Comparison of ENCODE assay signal across 8 cellular contexts in the genomic region with DNA sequence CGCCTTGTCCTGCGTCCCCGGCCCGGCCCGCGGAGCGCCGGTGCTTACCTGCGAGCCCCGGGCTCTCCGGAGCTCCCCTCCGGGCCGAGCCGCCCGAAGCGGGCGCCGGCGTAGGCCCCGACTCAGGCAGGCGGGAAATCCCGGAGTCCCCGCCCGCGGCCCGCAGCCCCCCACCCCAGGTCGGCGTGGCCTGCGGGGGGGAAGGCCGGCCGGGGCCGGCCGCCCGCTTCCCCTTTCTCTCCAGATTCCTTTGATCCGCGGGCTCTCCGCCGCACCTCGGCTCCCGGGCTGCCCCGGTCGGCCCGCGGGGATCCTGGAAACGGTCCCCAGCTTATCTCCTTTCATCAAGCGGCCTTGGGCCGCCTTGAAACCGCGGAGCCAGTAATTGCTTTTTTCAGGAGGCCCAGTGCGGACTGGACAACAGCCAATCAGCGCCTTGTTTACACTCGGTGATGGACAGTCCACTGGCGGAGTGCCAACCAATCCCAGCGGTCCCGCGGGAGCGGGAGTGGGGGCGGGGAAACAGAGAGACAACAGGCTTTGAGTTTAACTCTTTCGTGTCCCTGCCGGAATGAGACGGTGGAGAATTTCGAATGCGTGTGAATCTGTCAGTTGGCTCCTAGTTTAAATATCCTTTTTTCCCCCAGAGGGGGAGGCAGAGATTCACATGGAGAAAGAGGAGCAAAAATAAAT. TPM values are rescaled to one million over a fixed set of nuclear protein-coding genes. Genes with fewer than 3 reads are reported as not detected.
A peak's percentile ranks its signal among the peaks of the same experiment; 100 is the strongest.
DNase-seq lines count a peak whose midpoint lies in the region; ATAC-seq and TF ChIP-seq lines count a peak whose summit lies in the region.

No MANE protein-coding gene starts in this region.

- CTCF ChIA-PET in AG04450 (lab: Charles Lee), result interaction anchor here (0.7 kb wide), 1 partner anchor 91 kb away, joined by 6 read pairs; no protein-coding TSS in a partner anchor

- H3K4me3 Mint-ChIP-seq in effector memory CD8-positive, alpha-beta T cell, result peak overlapping the region; percentile 41 to 73

- peaks cover 55 to 69% of the 10 kb centered on the region in 2 donors for H3K27me3 Mint-ChIP-seq in effector memory CD8-positive, alpha-beta T cell

- POLR2A ChIA-PET in AG04450 (lab: Yijun Ruan, JAX), result interaction anchor here (0.6 to 2.1 kb wide), 6 partner anchors 10 to 375 kb away, joined by 3 to 13 read pairs (median 4); partner anchors contain the start of gene SLC38A10

- intact Hi-C loops in lower leg skin (cut with DNase I; ENCODE audit: low total_unique reads), result no loop called here

- peak; percentile 53 for ATAC-seq in GM19467 (IDR thresholded peaks at IDR 0.05; ENCODE audit: unreplicated experiment)
- peak; percentile 24 for ATAC-seq in effector memory CD8-positive, alpha-beta T cell (replicated peaks)
- ATAC-seq in GM21723 (IDR thresholded peaks at IDR 0.05; ENCODE audit: unreplicated experiment), result no peak

- no peaks in the 10 kb centered on the region; the same call in 1 of the 2 replicates for H3K9me3 ChIP-seq in AG04450 (ENCODE audit: control insufficient read depth, insufficient read depth, low read length)

- H3K4me3 ChIP-seq in AG04450 (ENCODE audit: low read depth, low read length) (peak overlapping the region; percentile 63), lower leg skin (ENCODE audit: low read depth, poor library complexity, severe bottlenecking) (peak overlapping the region; percentile 65)

- H3K27ac ChIP-seq in AG04450 (ENCODE audit: low read depth, low read length) (peak overlapping the region; percentile 11), VCaP (peak overlapping the region; percentile 99)

- H3K27ac Mint-ChIP-seq in effector memory CD8-positive, alpha-beta T cell, result peak overlapping the region in 1 of 2 donors; percentile 74

- WGBS in lower leg skin, 2 donors, result 0 to 1% methylated on average over 38 to 41 of the region's 63 CpGs

- TF ChIP-seq CTCF in AG04450 (IDR thresholded peaks at IDR 0.05; ENCODE audit: low read depth, low read length) (peak; percentile 35), VCaP (conservative IDR thresholded peaks at IDR 0.05) (no peak; the same call in 1 of the 2 replicates), lower leg skin (IDR thresholded peaks at IDR 0.05) (no peak)

- H3K4me1 Mint-ChIP-seq in effector memory CD8-positive, alpha-beta T cell (ENCODE audit: low read depth in 2 of 2), result peaks cover 10 to 12% of the 10 kb centered on the region in 2 donors

- peaks cover 41% of the 10 kb centered on the region for H3K36me3 Mint-ChIP-seq in effector memory CD8-positive, alpha-beta T cell (ENCODE audit: insufficient read depth)

- no peak for TF ChIP-seq POLR2A in lower leg skin (IDR thresholded peaks at IDR 0.05)

- no peaks in the 10 kb centered on the region for H3K9me3 Mint-ChIP-seq in effector memory CD8-positive, alpha-beta T cell

- peak; percentile 99 for DNase-seq in AG04450 (ENCODE audit: low read depth, low spot score)
- peak; percentile 97 for DNase-seq in NCI-H2107 treated with DMSO at 0.1 percent for 48 hours (lab: John Stamatoyannopoulos, UW; ENCODE audit: unreplicated experiment)
- DNase-seq in effector memory CD8-positive, alpha-beta T cell, result peak; percentile 29 to 38 (median 31)
- peak; percentile 100 for DNase-seq in lower leg skin (ENCODE audit: low spot score in 2 of 2)
- peak; percentile 64 for DNase-seq in stimulated activated CD4-positive, alpha-beta T cell treated with anti-CD3 and anti-CD28 coated beads, Interleukin-4, amount 100 ng/mL, for 24 hours

- no peaks in the 10 kb centered on the region for H3K27me3 ChIP-seq in AG04450 (ENCODE audit: control insufficient read depth, insufficient read depth, low read length)

RNA-seq across cellular contexts. Expression of gene BAHCC1, which starts 1.4 kb away (rescaled TPM):
- 1.3 and 2.5 TPM in 2 replicates for polyA plus RNA-seq in AG04450 (2011; rRNA removed)
- 3.3 and 6.3 TPM in 2 replicates for polyA minus RNA-seq in AG04450 (2011; rRNA and poly(A)+ RNA removed)
- total RNA-seq in lower leg skin, result 10 to 100 TPM in 2 of 4 donors, 1 to 10 TPM in 2; 4.1 to 14.2 (median 10.0) TPM

Comparison
In these comparisons a context has a peak if more than half of its experiments do, and no peak if none do; other contexts are left out.
1. DNase-seq: peak in every context shown above with its lines; median percentile 100 in lower leg skin; 99 in AG04450; 97 in NCI-H2107 treated with DMSO at 0.1 percent for 48 hours; 64 in stimulated activated CD4-positive, alpha-beta T cell treated with anti-CD3 and anti-CD28 coated beads, Interleukin-4, amount 100 ng/mL, for 24 hours; 31 in effector memory CD8-positive, alpha-beta T cell.